Comparison of ENCODE assay signal across 17 cellular contexts in genomic region chr17:69418535-69418934, GRCh38. TPM values are rescaled to one million over a fixed set of nuclear protein-coding genes. Genes with fewer than 3 reads are reported as not detected.
DNase-seq lines count a peak whose midpoint lies in the region; ATAC-seq, FAIRE-seq and TF ChIP-seq lines count a peak whose summit lies in the region.
"Had no signal": no experiment of that assay in that cellular context is flagged by ENCODE, and none has a peak within 500 bp of the region (broad histone marks: within the 10 kb centered on the region; RNA-seq: fewer than 3 reads in every experiment).

No MANE protein-coding gene starts in this region.

- POLR2A ChIA-PET in A549 (lab: Yijun Ruan, JAX) = no interaction called here

- no peaks in the 10 kb centered on the region for H3K27me3 ChIP-seq in HUES48 (ENCODE audit: control insufficient read depth, insufficient read depth, low read length)
- no peaks in the 10 kb centered on the region for H3K27me3 ChIP-seq in neural progenitor cell
- H3K27me3 ChIP-seq: MG63 had no signal

- H3K4me2 ChIP-seq in A549 (peak overlapping the region; percentile 86; the same call in 1 of the 3 replicates), neural progenitor cell (peak overlapping the region; percentile 96)

- H3K9me3 Mint-ChIP-seq in neural progenitor cell = peaks cover 24% of the 10 kb centered on the region
- H3K9me3 Mint-ChIP-seq in immature natural killer cell = no peaks in the 10 kb centered on the region
- H3K9me3 Mint-ChIP-seq: CD4-positive, CD25-positive, alpha-beta regulatory T cell had no signal

- no peak overlapping the region for H3K4me3 ChIP-seq in A549
- 0 out of 2 replicates have a peak overlapping the region, but pooled peaks have one; percentile 33 for H3K4me3 ChIP-seq in HUES48 (ENCODE audit: low read depth, low read length)
- no peak overlapping the region for H3K4me3 ChIP-seq in choroid plexus epithelial cell (ENCODE audit: low read depth, low read length)
- H3K4me3 ChIP-seq in neural progenitor cell = peak overlapping the region; percentile 78
- H3K4me3 ChIP-seq: GM23248, MG63 had no signal

- FAIRE-seq in A549 (lab: Jason Lieb, UNC) = no peak

- H3K27ac Mint-ChIP-seq in neural progenitor cell (no peak overlapping the region), immature natural killer cell (no peak overlapping the region)
- H3K27ac Mint-ChIP-seq: CD4-positive, CD25-positive, alpha-beta regulatory T cell had no signal

- TF ChIP-seq CTCF in A549 (IDR thresholded peaks at IDR 0.05) = no peak
- no peak for TF ChIP-seq CTCF in choroid plexus epithelial cell (conservative IDR thresholded peaks at IDR 0.05; ENCODE audit: low read depth, low read length)
- TF ChIP-seq CTCF in neural progenitor cell (IDR thresholded peaks at IDR 0.05) = no peak

- no peak for ATAC-seq in A549

- peaks cover 4% of the 10 kb centered on the region for H3K4me1 Mint-ChIP-seq in neural progenitor cell
- H3K4me1 Mint-ChIP-seq in immature natural killer cell = peaks cover 13 to 19% of the 10 kb centered on the region in 2 donors

- no peak overlapping the region for H3K4me3 Mint-ChIP-seq in neural progenitor cell
- H3K4me3 Mint-ChIP-seq in immature natural killer cell = no peak overlapping the region
- H3K4me3 Mint-ChIP-seq: CD4-positive, CD25-positive, alpha-beta regulatory T cell had no signal

- H3K79me2 ChIP-seq in neural progenitor cell (ENCODE audit: low read depth) = peaks cover 90% of the 10 kb centered on the region

- peaks cover 10% of the 10 kb centered on the region for H3F3A ChIP-seq in neural progenitor cell (ENCODE audit: low read depth)

- 81% methylated on average over 2 of the region's 2 CpGs for WGBS in A549 (ENCODE audit: missing lambda C conversion rate)

- H3K9ac ChIP-seq in HUES48 (ENCODE audit: low read depth, low read length) = no peak overlapping the region
- no peak overlapping the region for H3K9ac ChIP-seq in neural progenitor cell
- H3K9ac ChIP-seq: GM23248 had no signal

- H2AFZ ChIP-seq in neural progenitor cell (replicated peaks) = no peak overlapping the region
- H2AFZ ChIP-seq: GM23248 had no signal

- TF ChIP-seq POLR2A in A549 (IDR thresholded peaks at IDR 0.05; ENCODE audit: low read length) = no peak

- H3K27me3 Mint-ChIP-seq in neural progenitor cell (ENCODE audit: insufficient read depth, low read depth) (no peaks in the 10 kb centered on the region), immature natural killer cell (ENCODE audit: low read depth in 3 of 3) (no peaks in the 10 kb centered on the region)

- DNase-seq in A549 (ENCODE audit: low read depth in 1 of 2, low spot score in 1 of 2) (no peak), choroid plexus epithelial cell (ENCODE audit: low read depth) (peak; percentile 27), neural progenitor cell (ENCODE audit: low spot score) (no peak), glomerular visceral epithelial cell (ENCODE audit: extremely low spot score) (no peak), immature natural killer cell (no peak), C1 segment of cervical spinal cord (lab: John Stamatoyannopoulos, UW) (no peak)
- DNase-seq: AML-193; CD4-positive, CD25-positive, alpha-beta regulatory T cell; DND-41; GM23248; KBM-7; MG63; NCI-H1105 treated with DMSO at 0.1 percent for 48 hours; NCI-H187; NCI-H510A treated with DMSO at 0.1 percent for 48 hours; SHP77 treated with DMSO at 0.1 percent for 48 hours had no signal

- peaks cover 62% of the 10 kb centered on the region for H4K20me1 ChIP-seq in neural progenitor cell (ENCODE audit: low read depth)

- H3K36me3 Mint-ChIP-seq in neural progenitor cell (peaks cover 20% of the 10 kb centered on the region), immature natural killer cell (no peaks in the 10 kb centered on the region)

- H3K36me3 ChIP-seq in HUES48 (ENCODE audit: control insufficient read depth, insufficient read depth, low read length) = no peaks in the 10 kb centered on the region
- H3K36me3 ChIP-seq in neural progenitor cell = no peaks in the 10 kb centered on the region
- H3K36me3 ChIP-seq: MG63 had no signal

- no peak for TF ChIP-seq RAD21 in A549 (conservative IDR thresholded peaks at IDR 0.05 in 1 of 2, IDR thresholded peaks at IDR 0.05 in 1 of 2)

- H3K4me1 ChIP-seq in A549 = peaks cover 33% of the 10 kb centered on the region
- H3K4me1 ChIP-seq in HUES48 (ENCODE audit: control insufficient read depth, insufficient read depth, low read length) = peaks cover 45% of the 10 kb centered on the region
- H3K4me1 ChIP-seq in neural progenitor cell = peaks cover 36% of the 10 kb centered on the region

- H3K9me3 ChIP-seq in A549 (no peaks in the 10 kb centered on the region), HUES48 (ENCODE audit: control insufficient read depth, insufficient read depth, low read length) (no peaks in the 10 kb centered on the region), neural progenitor cell (ENCODE audit: low read depth) (no peaks in the 10 kb centered on the region)
- H3K9me3 ChIP-seq: MG63 had no signal

- H3K27ac ChIP-seq in A549 (no peak overlapping the region), HUES48 (ENCODE audit: low read depth, low read length) (no peak overlapping the region), neural progenitor cell (peak overlapping the region; percentile 61)
- H3K27ac ChIP-seq: GM23248 had no signal

- CTCF ChIA-PET in A549 (lab: Yijun Ruan, JAX) = interaction anchor here (0.8 to 1.7 kb wide), 2 partner anchors 74 to 1065 kb away, joined by 3 to 4 read pairs; no protein-coding TSS in a partner anchor

- TF ChIP-seq EP300 in A549 (IDR thresholded peaks at IDR 0.05) = no peak

TF ChIP-seq in A549, 52 proteins besides CTCF, POLR2A, EP300 and RAD21:
- TF ChIP-seq SREBF2 (IDR thresholded peaks at IDR 0.05) = no peak
- TF ChIP-seq ESRRA (IDR thresholded peaks at IDR 0.05; ENCODE audit: borderline replicate concordance, low read length) = no peak

RNA-seq across cellular contexts. Expression of gene MAP2K6, which starts 4.0 kb away (rescaled TPM):
- polyA plus RNA-seq in A549 (2011; rRNA removed) (20.1 and 20.2 TPM in 2 replicates), A549 (2017; fragmentation: RNase III; extraction: RNeasy Plus Mini Kit Qiagen cat#74134 plus additional on column Dnase treatment) (18.7 to 24.1 TPM (median 20.7 TPM) in 3 replicates), immature natural killer cell (10 to 100 TPM; 11.6 to 14.5 (median 13.9) TPM)
- 9.2 and 9.5 TPM in 2 replicates for polyA plus RNA-seq in A549 (2012; cell fraction: cytosol; rRNA removed)
- polyA plus RNA-seq in A549 (2012; cell fraction: nucleus; rRNA removed) = 3.4 and 4.7 TPM in 2 replicates
- 18.1 and 25.1 TPM in 2 replicates for polyA minus RNA-seq in A549 (2011; rRNA and poly(A)+ RNA removed)
- total RNA-seq in neural progenitor cell (ENCODE audit: low replicate concordance) = 57.2 and 101 TPM in 2 replicates

Comparison
In these comparisons a context has a peak if more than half of its experiments do, and no peak if none do; other contexts are left out.
1. H3K4me3 ChIP-seq: peak in HUES48 (single experiment) and neural progenitor cell (single experiment); none in A549 (single experiment) and choroid plexus epithelial cell (single experiment).